Comparison of ENCODE assay signal across 1 cellular context in genomic region chr20:19807901-19808300, GRCh38.
TF ChIP-seq lines count a peak whose summit lies in the region.

No MANE protein-coding gene starts in this region.

TF ChIP-seq in SK-N-SH, 30 proteins besides CTCF, POLR2A, EP300 and RAD21 (continued from another document):
- TF ChIP-seq PBX3 (IDR thresholded peaks at IDR 0.05) (no peak), ZBTB33 (IDR thresholded peaks at IDR 0.05; ENCODE audit: borderline replicate concordance, low read depth) (no peak), TEAD4 (IDR thresholded peaks at IDR 0.05; ENCODE audit: borderline replicate concordance, insufficient read depth) (no peak), RFX5 (IDR thresholded peaks at IDR 0.05; ENCODE audit: low read length) (no peak), SMC3 (IDR thresholded peaks at IDR 0.05; ENCODE audit: low read depth, low read length) (no peak), SIN3A (IDR thresholded peaks at IDR 0.05; ENCODE audit: borderline replicate concordance, low read depth, low read length) (no peak)
